In the genomic region with DNA sequence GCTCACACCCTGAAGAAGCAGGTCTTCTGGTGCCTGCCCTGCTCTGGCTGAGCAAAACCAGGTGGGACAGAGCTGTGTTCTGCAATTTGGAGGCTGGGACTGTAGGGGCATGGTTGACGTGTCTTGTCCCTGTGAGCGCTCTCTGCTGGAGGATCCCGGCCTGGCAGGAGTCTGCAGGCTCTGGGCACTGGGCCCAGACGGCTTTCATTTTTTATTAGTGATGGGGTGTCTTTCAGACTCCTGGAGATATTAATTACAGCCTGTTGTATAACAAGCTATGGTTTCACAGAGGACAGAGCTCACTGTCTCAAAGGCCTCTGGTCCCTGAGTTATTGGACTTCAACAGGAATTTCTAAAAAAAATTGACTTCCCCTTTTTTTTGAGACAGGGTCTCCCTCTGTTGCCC, we compare ENCODE assay signal across 7 cellular contexts. TPM values are rescaled to one million over a fixed set of nuclear protein-coding genes. Genes with fewer than 3 reads are reported as not detected.
DNase-seq lines count a peak whose midpoint lies in the region; ATAC-seq and TF ChIP-seq lines count a peak whose summit lies in the region.

No MANE protein-coding gene starts in this region.

- H3K4me3 ChIP-seq in GM12864 (ENCODE audit: low read depth, low read length) (no peak overlapping the region), mesenchymal stem cell (ENCODE audit: insufficient read depth in 1 of 2, low read depth in 1 of 2, low read length in 2 of 2) (no peak overlapping the region)

- no peak overlapping the region for H4K8ac ChIP-seq in mesenchymal stem cell (ENCODE audit: low read length)

- H3K9me3 Mint-ChIP-seq in stimulated activated naive CD8-positive, alpha-beta T cell treated with anti-CD3 and anti-CD28 coated beads, Interleukin-15, amount 100 ng/mL, for 72 hours: no peaks in the 10 kb centered on the region

- peaks cover 2% of the 10 kb centered on the region for H3K9me3 ChIP-seq in mesenchymal stem cell (ENCODE audit: control insufficient read depth, low read length)

- no peak overlapping the region for H2BK12ac ChIP-seq in mesenchymal stem cell (ENCODE audit: low read length in 2 of 2)

- TF ChIP-seq CTCF in GM12864 (IDR thresholded peaks at IDR 0.05; ENCODE audit: low read depth, low read length, missing control alignments): peak; percentile 89

- no peaks in the 10 kb centered on the region for H3K4me1 ChIP-seq in mesenchymal stem cell (ENCODE audit: control insufficient read depth, insufficient read depth, low read depth, low read length)

- no peak overlapping the region for H3K23ac ChIP-seq in mesenchymal stem cell (ENCODE audit: low read length in 2 of 2)

- WGBS in mesenchymal stem cell: 26% methylated on average over 2 of the region's 4 CpGs

- H4K91ac ChIP-seq in mesenchymal stem cell (ENCODE audit: low read length): no peak overlapping the region

- H3K27ac ChIP-seq in mesenchymal stem cell (ENCODE audit: low read length, poor library complexity, severe bottlenecking): no peak overlapping the region

- no peak overlapping the region for H3K4ac ChIP-seq in mesenchymal stem cell (ENCODE audit: low read depth in 1 of 2, low read length in 2 of 2)

- peak; percentile 90 for ATAC-seq in GM21825 (IDR thresholded peaks at IDR 0.05; ENCODE audit: unreplicated experiment)
- peak; percentile 95 for ATAC-seq in stimulated activated naive CD8-positive, alpha-beta T cell treated with anti-CD3 and anti-CD28 coated beads, Interleukin-15, amount 100 ng/mL, for 72 hours

- H3K79me1 ChIP-seq in mesenchymal stem cell (replicated peaks; ENCODE audit: low read length, poor library complexity, severe bottlenecking): no peaks in the 10 kb centered on the region

- no peaks in the 10 kb centered on the region for H3K27me3 Mint-ChIP-seq in stimulated activated naive CD8-positive, alpha-beta T cell treated with anti-CD3 and anti-CD28 coated beads, Interleukin-15, amount 100 ng/mL, for 72 hours

- peaks cover 3 to 17% of the 10 kb centered on the region in 2 experiments for H3K27me3 ChIP-seq in mesenchymal stem cell (ENCODE audit: control insufficient read depth in 1 of 2, insufficient read depth in 1 of 2, low read length in 2 of 2)

- peak; percentile 41 for DNase-seq in GM12864 (ENCODE audit: low read depth)
- peak; percentile 62 for DNase-seq in M059J (ENCODE audit: low read depth)
- peak; percentile 36 for DNase-seq in activated CD4-positive, CD25-positive, alpha-beta regulatory T cell treated with anti-CD3 and anti-CD28 coated beads, Interleukin-2, amount 50 U/mL, for 72 hours
- peak; percentile 77 for DNase-seq in ecto neural progenitor cell (ENCODE audit: low spot score)
- peak; percentile 57 for DNase-seq in mesenchymal stem cell
- peak; percentile 46 to 56 for DNase-seq in stimulated activated naive CD8-positive, alpha-beta T cell treated with anti-CD3 and anti-CD28 coated beads, Interleukin-15, amount 100 ng/mL, for 72 hours

- no peak overlapping the region for H2BK15ac ChIP-seq in mesenchymal stem cell (ENCODE audit: low read depth, poor library complexity, severe bottlenecking)

- no peak overlapping the region for H3K14ac ChIP-seq in mesenchymal stem cell (ENCODE audit: low read length in 2 of 2)

- no peak overlapping the region for H2AK5ac ChIP-seq in mesenchymal stem cell (ENCODE audit: low read length, severe bottlenecking)

- no peak overlapping the region for H2BK5ac ChIP-seq in mesenchymal stem cell (ENCODE audit: low read depth, low read length, poor library complexity, severe bottlenecking)

- no peak overlapping the region for H3K9ac ChIP-seq in mesenchymal stem cell (ENCODE audit: low read length)

- no peak overlapping the region for H2AFZ ChIP-seq in mesenchymal stem cell (ENCODE audit: low read depth, low read length)

- H3K4me2 ChIP-seq in mesenchymal stem cell (ENCODE audit: low read length, poor library complexity, severe bottlenecking): no peak overlapping the region

- no peak overlapping the region for H3K27ac Mint-ChIP-seq in stimulated activated naive CD8-positive, alpha-beta T cell treated with anti-CD3 and anti-CD28 coated beads, Interleukin-15, amount 100 ng/mL, for 72 hours

- no peak overlapping the region for H3K4me3 Mint-ChIP-seq in stimulated activated naive CD8-positive, alpha-beta T cell treated with anti-CD3 and anti-CD28 coated beads, Interleukin-15, amount 100 ng/mL, for 72 hours

- H3K4me1 Mint-ChIP-seq in stimulated activated naive CD8-positive, alpha-beta T cell treated with anti-CD3 and anti-CD28 coated beads, Interleukin-15, amount 100 ng/mL, for 72 hours: no peaks in the 10 kb centered on the region

- no peaks in the 10 kb centered on the region for H3K36me3 ChIP-seq in mesenchymal stem cell (ENCODE audit: control insufficient read depth in 1 of 2, insufficient read depth in 2 of 2, low read depth in 1 of 2, low read length in 2 of 2)

- no peak overlapping the region for H2BK120ac ChIP-seq in mesenchymal stem cell (ENCODE audit: low read depth, low read length)

- no peak overlapping the region for H3K18ac ChIP-seq in mesenchymal stem cell (ENCODE audit: low read depth in 1 of 2, low read length in 2 of 2)

RNA-seq across cellular contexts. Expression of gene ZNF710, which starts 29.5 kb away (rescaled TPM):
- 3.9 and 11.0 TPM in 2 replicates for total RNA-seq in M059J (2014; rRNA removed; shearing (Covaris generic))
- polyA plus RNA-seq in mesenchymal stem cell (2013, experiment 1 of 2): 23.3 TPM
- polyA plus RNA-seq in mesenchymal stem cell (2013, experiment 2 of 2): 23.3 TPM

RNA-seq across cellular contexts. Expression of gene ARPIN, which starts 58.8 kb away (rescaled TPM):
- 2.0 and 5.2 TPM in 2 replicates for total RNA-seq in M059J (2014; rRNA removed; shearing (Covaris generic))
- 9.3 TPM for polyA plus RNA-seq in mesenchymal stem cell (2013, experiment 1 of 2)
- polyA plus RNA-seq in mesenchymal stem cell (2013, experiment 2 of 2): 9.2 TPM
